ENCODE assay signal across 34 cellular contexts in the genomic region with DNA sequence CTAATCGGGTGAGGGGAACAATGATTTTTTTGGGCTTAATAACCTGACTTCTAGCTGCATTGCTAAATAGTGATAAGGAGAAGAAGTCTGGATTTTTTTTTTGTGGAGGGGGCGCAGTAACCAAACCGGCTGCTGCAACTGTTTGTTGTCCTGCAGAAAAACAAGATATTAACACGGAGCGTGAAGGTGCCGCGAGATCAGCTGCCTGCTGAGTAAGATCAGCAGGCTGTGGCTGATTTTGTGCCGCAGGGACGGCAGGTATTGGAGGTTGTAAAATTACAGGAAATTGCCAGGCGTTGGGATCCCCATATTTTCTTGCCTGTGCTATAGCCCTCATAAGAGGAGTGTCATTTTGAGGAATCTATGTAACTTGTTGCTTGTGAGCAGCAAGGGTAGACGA. TPM values are rescaled to one million over a fixed set of nuclear protein-coding genes. Genes with fewer than 3 reads are reported as not detected.
"Had no signal": no experiment of that assay in that cellular context is flagged by ENCODE, and none has a peak within 500 bp of the region (broad histone marks: within the 10 kb centered on the region; RNA-seq: fewer than 3 reads in every experiment).

No MANE protein-coding gene starts in this region.

- H3K4me3 Mint-ChIP-seq: naive B cell; natural killer cell treated with Interleukin-12 subunit alpha and Interleukin-12 subunit beta and Interleukin-15 and Interleukin-18, amount 100 ng/mL, for 72 hours; neural progenitor cell; stimulated activated naive CD8-positive, alpha-beta T cell treated with anti-CD3 and anti-CD28 coated beads, Interleukin-15, Interleukin-2, amounts not matched to agents 100 ng/mL and 50 ng/mL, for 24 hours had no signal

- H3K27ac ChIP-seq: dorsolateral prefrontal cortex, epithelial cell of prostate, heart right ventricle, left ventricle myocardium inferior, neural progenitor cell, parathyroid adenoma, thoracic aorta, upper lobe of left lung had no signal

- H3K27ac Mint-ChIP-seq: memory B cell; natural killer cell treated with Interleukin-12 subunit alpha and Interleukin-12 subunit beta and Interleukin-15 and Interleukin-18, amount 100 ng/mL, for 72 hours; progenitor cell of endocrine pancreas; stimulated activated naive CD8-positive, alpha-beta T cell treated with anti-CD3 and anti-CD28 coated beads, Interleukin-15, Interleukin-2, amounts not matched to agents 100 ng/mL and 50 ng/mL, for 24 hours had no signal

- H3K4me3 ChIP-seq: dorsolateral prefrontal cortex, heart right ventricle, left ventricle myocardium inferior, lung, mucosa of descending colon, neural progenitor cell, smooth muscle cell, thoracic aorta, tibial nerve, upper lobe of left lung had no signal

- DNase-seq: dorsolateral prefrontal cortex; effector CD4-positive, alpha-beta T cell; foreskin melanocyte; glutamatergic neuron; heart right ventricle; hippocampal formation; kidney glomerular epithelial cell; left colon; left ventricle myocardium inferior; naive B cell; stimulated activated CD4-positive, alpha-beta T cell treated with anti-CD3 and anti-CD28 coated beads, Interleukin-12 subunit alpha, Interleukin-12 subunit beta, amount 100 ng/mL, for 4 hours; stimulated activated CD4-positive, alpha-beta T cell treated with anti-CD3 and anti-CD28 coated beads, Interleukin-1b, Interleukin-23, amount 100 ng/mL, for 48 hours; stimulated activated CD4-positive, alpha-beta T cell treated with anti-CD3 and anti-CD28 coated beads, Interleukin-4, amount 100 ng/mL, for 1 hour; stimulated activated CD8-positive, alpha-beta memory T cell treated with anti-CD3 and anti-CD28 coated beads, Interleukin-4, amount 100 ng/mL, for 48 hours; upper lobe of left lung had no signal

- H3K27me3 ChIP-seq: dorsolateral prefrontal cortex, upper lobe of left lung had no signal

- H3K79me2 ChIP-seq: parathyroid adenoma had no signal

- H3K36me3 ChIP-seq: heart right ventricle, left ventricle myocardium inferior, neural progenitor cell, thoracic aorta, tibial nerve, upper lobe of left lung had no signal

- FAIRE-seq: colon, islet of Langerhans, urothelium cell line had no signal

- ATAC-seq: heart right ventricle; left colon; mucosa of descending colon; natural killer cell treated with Interleukin-12 subunit alpha and Interleukin-12 subunit beta and Interleukin-15 and Interleukin-18, amount 100 ng/mL, for 72 hours; sciatic nerve had no signal

- H2AFZ ChIP-seq: neural progenitor cell, parathyroid adenoma had no signal

- H3K9me3 ChIP-seq: left ventricle myocardium inferior, mucosa of descending colon, thoracic aorta, tibial nerve, upper lobe of left lung had no signal

- H3K9me3 Mint-ChIP-seq: natural killer cell treated with Interleukin-12 subunit alpha and Interleukin-12 subunit beta and Interleukin-15 and Interleukin-18, amount 100 ng/mL, for 72 hours; stimulated activated naive CD8-positive, alpha-beta T cell treated with anti-CD3 and anti-CD28 coated beads, Interleukin-15, Interleukin-2, amounts not matched to agents 100 ng/mL and 50 ng/mL, for 24 hours had no signal

- H3K9ac ChIP-seq: neural progenitor cell, parathyroid adenoma had no signal

- H3K36me3 Mint-ChIP-seq: natural killer cell treated with Interleukin-12 subunit alpha and Interleukin-12 subunit beta and Interleukin-15 and Interleukin-18, amount 100 ng/mL, for 72 hours; neural progenitor cell had no signal

- H3K4me2 ChIP-seq: neural progenitor cell, smooth muscle cell had no signal

- H3K4me1 ChIP-seq: heart right ventricle, neural progenitor cell, parathyroid adenoma, upper lobe of left lung had no signal

RNA-seq across cellular contexts. Expression of a gene that starts 32.5 kb away (rescaled TPM):
- total RNA-seq: natural killer cell treated with Interleukin-12 subunit alpha and Interleukin-12 subunit beta and Interleukin-15 and Interleukin-18, amount 100 ng/mL, for 72 hours; osteoblast had no signal

RNA-seq across cellular contexts. Expression of a gene that starts 52.8 kb away (rescaled TPM):
- total RNA-seq: cerebellum; esophagus mucosa; heart right ventricle; left colon; lung; mucosa of descending colon; natural killer cell treated with Interleukin-12 subunit alpha and Interleukin-12 subunit beta and Interleukin-15 and Interleukin-18, amount 100 ng/mL, for 72 hours; osteoblast; progenitor cell of endocrine pancreas; sciatic nerve; smooth muscle cell; thoracic aorta; tibial nerve; upper lobe of left lung had no signal
- polyA plus RNA-seq: lung, smooth muscle cell had no signal
